Comparison of ENCODE assay signal across 8 cellular contexts in genomic region chr5:115634343-115635132, GRCh38. TPM values are rescaled to one million over a fixed set of nuclear protein-coding genes. Genes with fewer than 3 reads are reported as not detected.
DNase-seq lines count a peak whose midpoint lies in the region; ATAC-seq, FAIRE-seq and TF ChIP-seq lines count a peak whose summit lies in the region.

No MANE protein-coding gene starts in this region.

- peak overlapping the region; percentile 66 for H3K4me2 ChIP-seq in DND-41 (ENCODE audit: insufficient read depth, low read length)

- DNase-seq in DND-41 (peak; percentile 89), RCC 7860 (ENCODE audit: low spot score) (peak; percentile 74), fibroblast of the conjunctiva (ENCODE audit: low read depth) (peak; percentile 64)
- peak; percentile 67 for DNase-seq in activated T-helper 1 cell treated with anti-CD3 and anti-CD28 coated beads, Interleukin-12 subunit alpha, Interleukin-12 subunit beta, Interleukin-2, Interleukin-4 antibody, amounts not matched to agents 30 ng/mL and 10 ng/mL and 1 ng/mL, durations not matched to agents 14 hours and 24 hours and 36 hours (ENCODE audit: low spot score)
- peak; percentile 91 for DNase-seq in stimulated activated naive CD8-positive, alpha-beta T cell treated with anti-CD3 and anti-CD28 coated beads, Interleukin-15, Interleukin-2, amounts not matched to agents 100 U/mL and 50 U/mL, for 24 hours

- H3K27ac ChIP-seq in DND-41 (ENCODE audit: low read length): peak overlapping the region; percentile 67
- H3K27ac ChIP-seq in KOPT-K1 (ENCODE audit: low read depth, low read length, poor library complexity, severe bottlenecking): peak overlapping the region; percentile 66

- H3K36me3 ChIP-seq in DND-41 (ENCODE audit: insufficient read depth, low read length): no peaks in the 10 kb centered on the region
- H3K36me3 ChIP-seq in KOPT-K1 (ENCODE audit: insufficient read depth, low read length): no peaks in the 10 kb centered on the region

- peaks cover 63% of the 10 kb centered on the region for H3K27me3 Mint-ChIP-seq in activated T-helper 1 cell treated with anti-CD3 and anti-CD28 coated beads, Interleukin-12 subunit alpha, Interleukin-12 subunit beta, Interleukin-2, Interleukin-4 antibody, amounts not matched to agents 30 ng/mL and 10 ng/mL and 1 ng/mL, durations not matched to agents 14 hours and 24 hours and 36 hours (ENCODE audit: insufficient read depth)
- peaks cover 4% of the 10 kb centered on the region for H3K27me3 Mint-ChIP-seq in nephron (ENCODE audit: low read depth)

- H3K9ac ChIP-seq in DND-41 (ENCODE audit: low read depth, low read length): peak overlapping the region; percentile 58

- intact Hi-C loops in activated T-helper 1 cell treated with anti-CD3 and anti-CD28 coated beads, Interleukin-12 subunit alpha, Interleukin-12 subunit beta, Interleukin-2, Interleukin-4 antibody, amounts not matched to agents 30 ng/mL and 10 ng/mL and 1 ng/mL, durations not matched to agents 14 hours and 24 hours and 36 hours (cut with micrococcal nuclease): loop anchor here (1.0 to 2.0 kb wide), 5 partner anchors 8 to 434 kb away; partner anchors contain the start of gene TMED7

- H3K4me1 ChIP-seq in DND-41 (ENCODE audit: insufficient read depth, low read length): peaks cover 17% of the 10 kb centered on the region

- no peaks in the 10 kb centered on the region for H3K27me3 ChIP-seq in DND-41 (ENCODE audit: insufficient read depth, low read length, poor library complexity)

- H4K20me1 ChIP-seq in DND-41 (ENCODE audit: insufficient read depth, low read length): no peaks in the 10 kb centered on the region

- no peaks in the 10 kb centered on the region for H3K79me2 ChIP-seq in DND-41 (ENCODE audit: insufficient read depth, low read length)

- H3K9me3 Mint-ChIP-seq in activated T-helper 1 cell treated with anti-CD3 and anti-CD28 coated beads, Interleukin-12 subunit alpha, Interleukin-12 subunit beta, Interleukin-2, Interleukin-4 antibody, amounts not matched to agents 30 ng/mL and 10 ng/mL and 1 ng/mL, durations not matched to agents 14 hours and 24 hours and 36 hours: no peaks in the 10 kb centered on the region
- H3K9me3 Mint-ChIP-seq in nephron: no peaks in the 10 kb centered on the region

- peak overlapping the region; percentile 21 to 56; a peak in 3 of 4 replicates for H3K4me3 ChIP-seq in DND-41 (ENCODE audit: low read depth in 1 of 2, low read length in 2 of 2)

- H3K4me1 Mint-ChIP-seq in activated T-helper 1 cell treated with anti-CD3 and anti-CD28 coated beads, Interleukin-12 subunit alpha, Interleukin-12 subunit beta, Interleukin-2, Interleukin-4 antibody, amounts not matched to agents 30 ng/mL and 10 ng/mL and 1 ng/mL, durations not matched to agents 14 hours and 24 hours and 36 hours (ENCODE audit: low read depth): peaks cover 48% of the 10 kb centered on the region
- H3K4me1 Mint-ChIP-seq in nephron: peaks cover 7% of the 10 kb centered on the region

- ATAC-seq in DND-41 (ENCODE audit: insufficient read depth, low read depth) (peak; percentile 100), GM21786 (IDR thresholded peaks at IDR 0.05; ENCODE audit: unreplicated experiment) (peak; percentile 67)
- peak; percentile 65 for ATAC-seq in stimulated activated naive CD8-positive, alpha-beta T cell treated with anti-CD3 and anti-CD28 coated beads, Interleukin-15, Interleukin-2, amounts not matched to agents 100 U/mL and 50 U/mL, for 24 hours

- H2AFZ ChIP-seq in DND-41 (ENCODE audit: low read depth, low read length): peak overlapping the region; percentile 84

- peak overlapping the region; percentile 24 for H3K4me3 Mint-ChIP-seq in activated T-helper 1 cell treated with anti-CD3 and anti-CD28 coated beads, Interleukin-12 subunit alpha, Interleukin-12 subunit beta, Interleukin-2, Interleukin-4 antibody, amounts not matched to agents 30 ng/mL and 10 ng/mL and 1 ng/mL, durations not matched to agents 14 hours and 24 hours and 36 hours
- peak overlapping the region; percentile 57 to 82 (median 78) for H3K4me3 Mint-ChIP-seq in nephron

- H3K9me3 ChIP-seq in DND-41 (ENCODE audit: insufficient read depth, low read length, severe bottlenecking) (no peaks in the 10 kb centered on the region), KOPT-K1 (ENCODE audit: insufficient read depth, low read length, poor library complexity, severe bottlenecking) (no peaks in the 10 kb centered on the region)

- peak; percentile 99 for FAIRE-seq in RCC 7860 (lab: Jason Lieb, UNC)

- H3K27ac Mint-ChIP-seq in activated T-helper 1 cell treated with anti-CD3 and anti-CD28 coated beads, Interleukin-12 subunit alpha, Interleukin-12 subunit beta, Interleukin-2, Interleukin-4 antibody, amounts not matched to agents 30 ng/mL and 10 ng/mL and 1 ng/mL, durations not matched to agents 14 hours and 24 hours and 36 hours: no peak overlapping the region
- H3K27ac Mint-ChIP-seq in nephron: peak overlapping the region; percentile 43 to 90 (median 85)

- H3K36me3 Mint-ChIP-seq in activated T-helper 1 cell treated with anti-CD3 and anti-CD28 coated beads, Interleukin-12 subunit alpha, Interleukin-12 subunit beta, Interleukin-2, Interleukin-4 antibody, amounts not matched to agents 30 ng/mL and 10 ng/mL and 1 ng/mL, durations not matched to agents 14 hours and 24 hours and 36 hours (ENCODE audit: low read depth): no peaks in the 10 kb centered on the region
- no peaks in the 10 kb centered on the region for H3K36me3 Mint-ChIP-seq in nephron (ENCODE audit: low read depth)

- peak; percentile 93 for TF ChIP-seq CTCF in DND-41 (IDR thresholded peaks at IDR 0.05; ENCODE audit: borderline replicate concordance, extremely low read depth, low read length, poor library complexity, severe bottlenecking)
- TF ChIP-seq CTCF in nephron (IDR thresholded peaks at IDR 0.05; ENCODE audit: unreplicated experiment in 3 of 3): peak; percentile 87 to 95 (median 89)

RNA-seq across cellular contexts. Expression of gene TMED7, which starts 8.7 kb away (rescaled TPM):
- 43.4 and 44.0 TPM in 2 replicates for total RNA-seq in activated T-helper 1 cell treated with anti-CD3 and anti-CD28 coated beads, Interleukin-12 subunit alpha, Interleukin-12 subunit beta, Interleukin-2, Interleukin-4 antibody, amounts not matched to agents 30 ng/mL and 10 ng/mL and 1 ng/mL, durations not matched to agents 14 hours and 24 hours and 36 hours

RNA-seq across cellular contexts. Expression of gene TICAM2, which starts 32.3 kb away (rescaled TPM):
- 0.59 and 1.1 TPM in 2 replicates for total RNA-seq in activated T-helper 1 cell treated with anti-CD3 and anti-CD28 coated beads, Interleukin-12 subunit alpha, Interleukin-12 subunit beta, Interleukin-2, Interleukin-4 antibody, amounts not matched to agents 30 ng/mL and 10 ng/mL and 1 ng/mL, durations not matched to agents 14 hours and 24 hours and 36 hours

Comparison
In these comparisons a context has a peak if more than half of its experiments do, and no peak if none do; other contexts are left out.
1. Peak in every context shown above with its lines: DNase-seq, ATAC-seq, H3K4me3 ChIP-seq and H3K27ac ChIP-seq.